In genomic region chr16:85685251-85685650, GRCh38 we compare ENCODE assay signal across 23 cellular contexts. TPM values are rescaled to one million over a fixed set of nuclear protein-coding genes. Genes with fewer than 3 reads are reported as not detected.
"Had no signal": no experiment of that assay in that cellular context is flagged by ENCODE, and none has a peak within 500 bp of the region (broad histone marks: within the 10 kb centered on the region; RNA-seq: fewer than 3 reads in every experiment).

No MANE protein-coding gene starts in this region.

- H3K4me2 ChIP-seq: PC-9 had no signal

- DNase-seq: activated CD4-positive, alpha-beta T cell treated with anti-CD3 and anti-CD28 coated beads for 36 hours; activated CD4-positive, alpha-beta T cell treated with anti-CD3 and anti-CD28 coated beads, Interleukin-2, amount 50 U/mL, for 1 hour; activated CD8-positive, alpha-beta memory T cell treated with anti-CD3 and anti-CD28 coated beads, Interleukin-2, amount 10 ng/mL, durations not matched to agents 7 days and 5 days; activated effector memory CD4-positive, alpha-beta T cell treated with Interleukin-2 at 50 U/mL for 16 hours; activated naive CD4-positive, alpha-beta T cell; activated T-cell treated with anti-CD3 and anti-CD28 coated beads, Interleukin-2, amount 50 U/mL, for 24 hours; body of pancreas; central memory CD4-positive, alpha-beta T cell; NCI-H1048; NCI-H146; NCI-H187 treated with DMSO at 0.1 percent for 48 hours; NCI-H2081 treated with DMSO at 0.1 percent for 48 hours; NCI-H446; NCI-H524; PC-9; SIG-M5; T-cell; T-helper 2 cell; T1000 had no signal

- H3K36me3 Mint-ChIP-seq: T-cell had no signal

- H3K27me3 Mint-ChIP-seq: activated CD4-positive, alpha-beta T cell treated with anti-CD3 and anti-CD28 coated beads for 36 hours; activated CD8-positive, alpha-beta memory T cell treated with anti-CD3 and anti-CD28 coated beads, Interleukin-2, amount 10 ng/mL, durations not matched to agents 7 days and 5 days; activated naive CD4-positive, alpha-beta T cell treated with anti-CD3 and anti-CD28 coated beads, Interleukin-2, amount 50 U/mL, for 24 hours; activated T-cell treated with anti-CD3 and anti-CD28 coated beads, Interleukin-2, amount 50 U/mL, for 24 hours; T-cell had no signal

- H3K27me3 ChIP-seq: ascending aorta, body of pancreas had no signal

- ATAC-seq: activated CD4-positive, alpha-beta T cell treated with anti-CD3 and anti-CD28 coated beads for 36 hours; activated CD8-positive, alpha-beta memory T cell treated with anti-CD3 and anti-CD28 coated beads, Interleukin-2, amount 10 ng/mL, durations not matched to agents 7 days and 5 days; body of pancreas; T-cell had no signal

- H2AFZ ChIP-seq: PC-9 had no signal

- H3K9me3 Mint-ChIP-seq: activated naive CD4-positive, alpha-beta T cell treated with anti-CD3 and anti-CD28 coated beads, Interleukin-2, amount 50 U/mL, for 24 hours; activated T-cell treated with anti-CD3 and anti-CD28 coated beads, Interleukin-2, amount 50 U/mL, for 24 hours; activated T-helper 1 cell treated with anti-CD3 and anti-CD28 coated beads, Interleukin-12 subunit alpha, Interleukin-12 subunit beta, Interleukin-2, Interleukin-4 antibody, amounts not matched to agents 30 ng/mL and 10 ng/mL and 1 ng/mL, durations not matched to agents 14 hours and 24 hours and 36 hours; T-cell had no signal

- H3K27ac Mint-ChIP-seq: activated CD4-positive, alpha-beta T cell treated with anti-CD3 and anti-CD28 coated beads for 36 hours; activated CD8-positive, alpha-beta memory T cell treated with anti-CD3 and anti-CD28 coated beads, Interleukin-2, amount 10 ng/mL, durations not matched to agents 7 days and 5 days; activated naive CD4-positive, alpha-beta T cell treated with anti-CD3 and anti-CD28 coated beads, Interleukin-2, amount 50 U/mL, for 24 hours; activated T-cell treated with anti-CD3 and anti-CD28 coated beads, Interleukin-2, amount 50 U/mL, for 24 hours; activated T-helper 1 cell treated with anti-CD3 and anti-CD28 coated beads, Interleukin-12 subunit alpha, Interleukin-12 subunit beta, Interleukin-2, Interleukin-4 antibody, amounts not matched to agents 30 ng/mL and 10 ng/mL and 1 ng/mL, durations not matched to agents 14 hours and 24 hours and 36 hours; T-cell had no signal

- H3K4me3 ChIP-seq: ascending aorta, body of pancreas, coronary artery, PC-9 had no signal

- H3K4me3 Mint-ChIP-seq: activated CD4-positive, alpha-beta T cell treated with anti-CD3 and anti-CD28 coated beads for 36 hours; activated CD8-positive, alpha-beta memory T cell treated with anti-CD3 and anti-CD28 coated beads, Interleukin-2, amount 10 ng/mL, durations not matched to agents 7 days and 5 days; activated naive CD4-positive, alpha-beta T cell treated with anti-CD3 and anti-CD28 coated beads, Interleukin-2, amount 50 U/mL, for 24 hours; activated T-cell treated with anti-CD3 and anti-CD28 coated beads, Interleukin-2, amount 50 U/mL, for 24 hours; activated T-helper 1 cell treated with anti-CD3 and anti-CD28 coated beads, Interleukin-12 subunit alpha, Interleukin-12 subunit beta, Interleukin-2, Interleukin-4 antibody, amounts not matched to agents 30 ng/mL and 10 ng/mL and 1 ng/mL, durations not matched to agents 14 hours and 24 hours and 36 hours; T-cell had no signal

- H3K9me3 ChIP-seq: ascending aorta, body of pancreas had no signal

- H3K36me3 ChIP-seq: ascending aorta had no signal

RNA-seq across cellular contexts. Expression of gene GINS2, which starts 3.5 kb away (rescaled TPM):
- total RNA-seq: ascending aorta had no signal
